18 cellular contexts compared by ENCODE assay signal in genomic region chr5:91598216-91598615, GRCh38.
"Had no signal": no experiment of that assay in that cellular context is flagged by ENCODE, and none has a peak within 500 bp of the region (broad histone marks: within the 10 kb centered on the region; RNA-seq: fewer than 3 reads in every experiment).

No MANE protein-coding gene starts in this region.

- H3K27ac ChIP-seq: coronary artery, esophagus muscularis mucosa, hepatocyte, left ventricle myocardium inferior, neutrophil, parathyroid adenoma, stomach, testis had no signal

- H3K4me3 ChIP-seq: coronary artery, esophagus muscularis mucosa, hepatocyte, left ventricle myocardium inferior, stomach, testis had no signal

- H3K4me2 ChIP-seq: hepatocyte had no signal

- ATAC-seq: naive thymus-derived CD4-positive, alpha-beta T cell had no signal

- H3K9ac ChIP-seq: parathyroid adenoma had no signal

- H3K27me3 ChIP-seq: esophagus muscularis mucosa, hepatocyte, neutrophil, stomach, testis had no signal

- H3K9me3 ChIP-seq: neutrophil, testis had no signal

- H3K36me3 ChIP-seq: esophagus muscularis mucosa, left ventricle myocardium inferior, neutrophil, stomach had no signal

- FAIRE-seq: TTC549 had no signal

- H3K79me2 ChIP-seq: hepatocyte, parathyroid adenoma had no signal

- H3K4me1 ChIP-seq: esophagus muscularis mucosa, left ventricle myocardium inferior, parathyroid adenoma, stomach, testis had no signal

- DNase-seq: activated CD4-positive, alpha-beta T cell treated with anti-CD3 and anti-CD28 coated beads, Interleukin-2, amount 10 ng/mL, durations not matched to agents 7 days and 5 days; activated CD4-positive, CD25-positive, alpha-beta regulatory T cell; activated CD8-positive, alpha-beta memory T cell treated with anti-CD3 and anti-CD28 coated beads, Interleukin-2, amount 50 U/mL, for 48 hours; activated gamma-delta T cell treated with Interleukin-2 at 50 U/mL for 16 hours; amniotic stem cell; islet precursor cell; left ventricle myocardium inferior; naive thymus-derived CD4-positive, alpha-beta T cell; stimulated activated CD4-positive, alpha-beta T cell treated with anti-CD3 and anti-CD28 coated beads, Interleukin-12 subunit alpha, Interleukin-12 subunit beta, amount 100 ng/mL, for 4 hours; stimulated activated CD4-positive, alpha-beta T cell treated with anti-CD3 and anti-CD28 coated beads, Interleukin-2, amount 100 ng/mL, for 24 hours; stomach; testis had no signal

- H2AFZ ChIP-seq: hepatocyte, parathyroid adenoma had no signal
